In genomic region chr2:113626616-113627330, GRCh38 we compare ENCODE assay signal across 8 cellular contexts. TPM values are rescaled to one million over a fixed set of nuclear protein-coding genes. Genes with fewer than 3 reads are reported as not detected.
DNase-seq lines count a peak whose midpoint lies in the region; ATAC-seq and TF ChIP-seq lines count a peak whose summit lies in the region.
"Not testable (repeated sequence)": the region's sequence is repeated elsewhere in the genome, so short reads cannot be mapped to it uniquely, and the experiment has no call there.

Gene RABL2A, plus strand, starts transcription at chr2:113627266. Its CDS starts 1,341 bp downstream, at chr2:113628607.

- peak within 1 kb of the TSS; percentile 67 for H3K4me2 ChIP-seq in OCI-LY3 (ENCODE audit: low read length)

- H2AFZ ChIP-seq in OCI-LY3 (ENCODE audit: low read depth, low read length), result not testable (repeated sequence)

- WGBS in lung, 2 donors, result 0 to 1% methylated on average over 22 to 39 of the region's 51 CpGs

- DNase-seq in 8988T (peak; percentile 56), epidermal melanocyte (ENCODE audit: insufficient read length, low spot score) (peak; percentile 32), lung (ENCODE audit: low spot score) (peak; percentile 85)
- DNase-seq in activated T-cell treated with anti-CD3 and anti-CD28 coated beads, Interleukin-2, amount 50 U/mL, for 1 hour, result peak; percentile 95
- peak; percentile 87 for DNase-seq in stimulated activated CD4-positive, alpha-beta T cell treated with anti-CD3 and anti-CD28 coated beads, Interleukin-15, amount 100 ng/mL, for 24 hours

- H3K9ac ChIP-seq in OCI-LY3 (ENCODE audit: low read length), result peak within 1 kb of the TSS; percentile 73

- H3K27ac ChIP-seq in OCI-LY3 (ENCODE audit: low read length) (peak within 1 kb of the TSS; percentile 72), lung (ENCODE audit: low read depth in 1 of 2, low read length in 1 of 2) (peak within 1 kb of the TSS in 1 of 2 donors; percentile 9)

- H3K36me3 ChIP-seq in OCI-LY3 (replicated peaks; ENCODE audit: low read depth, low read length); lung (ENCODE audit: control insufficient read depth in 2 of 2, insufficient read depth in 2 of 2, low read length in 2 of 2): not testable (repeated sequence)

- H3K4me1 ChIP-seq in OCI-LY3 (ENCODE audit: low read length); lung (ENCODE audit: control insufficient read depth in 2 of 2, insufficient read depth in 2 of 2, low read length in 2 of 2): not testable (repeated sequence)

- not testable (repeated sequence) for TF ChIP-seq CTCF in OCI-LY3 (IDR thresholded peaks at IDR 0.05; ENCODE audit: low read depth, low read length); lung (IDR thresholded peaks at IDR 0.05; ENCODE audit: control extremely low read depth, extremely low read depth)

- H4K20me1 ChIP-seq in OCI-LY3 (ENCODE audit: insufficient read depth, low read length), result not testable (repeated sequence)

- not testable (repeated sequence) for H3K79me2 ChIP-seq in OCI-LY3 (ENCODE audit: low read length)

- H3K9me3 ChIP-seq in OCI-LY3 (ENCODE audit: insufficient read depth, low read length); lung (ENCODE audit: control insufficient read depth in 2 of 2, insufficient read depth in 1 of 2, low read length in 1 of 2): not testable (repeated sequence)

- not testable (repeated sequence) for H3K27me3 ChIP-seq in OCI-LY3 (ENCODE audit: low read depth, low read length); lung (ENCODE audit: control insufficient read depth, insufficient read depth)

- peak; percentile 96 for ATAC-seq in GM18867 (IDR thresholded peaks at IDR 0.05; ENCODE audit: unreplicated experiment)
- peak; percentile 95 for ATAC-seq in HG02943 (IDR thresholded peaks at IDR 0.05; ENCODE audit: low read depth, unreplicated experiment)
- peak; percentile 99 for ATAC-seq in lung (ENCODE audit: insufficient read depth, low FRiP score)

- peak within 1 kb of the TSS; percentile 75 for H3K4me3 ChIP-seq in OCI-LY3 (ENCODE audit: low read length)
- H3K4me3 ChIP-seq in lung, result peak within 1 kb of the TSS; percentile 65

RNA-seq across cellular contexts. Expression of gene RABL2A, which starts in this region (rescaled TPM):
- total RNA-seq in lung, result 10 to 100 TPM; 22.7 to 39.8 TPM
- polyA plus RNA-seq in lung, result 10 to 100 TPM; 10.6 to 16.3 TPM

Comparison
In these comparisons a context has a peak if more than half of its experiments do, and no peak if none do; other contexts are left out.
1. DNase-seq: peak in every context shown above with its lines; median percentile 95 in activated T-cell treated with anti-CD3 and anti-CD28 coated beads, Interleukin-2, amount 50 U/mL, for 1 hour; 87 in stimulated activated CD4-positive, alpha-beta T cell treated with anti-CD3 and anti-CD28 coated beads, Interleukin-15, amount 100 ng/mL, for 24 hours; 85 in lung; 56 in 8988T; 32 in epidermal melanocyte.